ENCODE assay signal across 8 cellular contexts in genomic region chr12:127381043-127381668, GRCh38.
DNase-seq lines count a peak whose midpoint lies in the region; ATAC-seq and TF ChIP-seq lines count a peak whose summit lies in the region.

No MANE protein-coding gene starts in this region.

- no peaks in the 10 kb centered on the region for H3K36me3 ChIP-seq in RWPE2 (ENCODE audit: low read depth)

- peaks cover 10% of the 10 kb centered on the region for H3K4me1 Mint-ChIP-seq in brain

- DNase-seq in HK-2 (ENCODE audit: unreplicated experiment) (peak; percentile 62), RWPE2 (ENCODE audit: low spot score) (no peak), iris pigment epithelial cell (ENCODE audit: low read depth) (peak; percentile 16), lower leg skin (ENCODE audit: low spot score in 2 of 2) (no peak)
- peak; percentile 6 for DNase-seq in stimulated activated CD4-positive, alpha-beta T cell treated with anti-CD3 and anti-CD28 coated beads, Interleukin-4, amount 100 ng/mL, for 24 hours

- ATAC-seq in GM19043 (IDR thresholded peaks at IDR 0.05; ENCODE audit: low read depth, unreplicated experiment) (peak; percentile 92), RWPE2 (ENCODE audit: low read depth) (peak; percentile 81)

- H3K9me3 Mint-ChIP-seq in brain = peaks cover 0 to 60% (median 0%) of the 10 kb centered on the region in 5 experiments

- H3K27ac ChIP-seq in C4-2B = no peak overlapping the region
- H3K27ac ChIP-seq in RWPE2 (ENCODE audit: poor library complexity, severe bottlenecking) = no peak overlapping the region

- H3K27me3 Mint-ChIP-seq in brain = peaks cover 5% of the 10 kb centered on the region

- H3K9me3 ChIP-seq in RWPE2 (ENCODE audit: severe bottlenecking) = no peaks in the 10 kb centered on the region

- TF ChIP-seq POLR2A in lower leg skin (IDR thresholded peaks at IDR 0.05) = no peak

- TF ChIP-seq CTCF in C4-2B (conservative IDR thresholded peaks at IDR 0.05) = peak; percentile 92
- TF ChIP-seq CTCF in RWPE2 (IDR thresholded peaks at IDR 0.05; ENCODE audit: poor library complexity, severe bottlenecking) = peak; percentile 98
- TF ChIP-seq CTCF in brain (conservative IDR thresholded peaks at IDR 0.05) = peak; percentile 96 to 99
- TF ChIP-seq CTCF in lower leg skin (IDR thresholded peaks at IDR 0.05) = no peak

- 2 to 7% methylated on average over 26 to 33 of the region's 33 CpGs for WGBS in lower leg skin, 2 donors

- H3K4me3 Mint-ChIP-seq in brain = peak overlapping the region in 3 of 5 experiments; percentile 62 to 81 (median 66)

- H3K36me3 Mint-ChIP-seq in brain = no peaks in the 10 kb centered on the region

- peaks cover 11% of the 10 kb centered on the region for H3K4me1 ChIP-seq in RWPE2 (ENCODE audit: insufficient read depth, poor library complexity, severe bottlenecking)

- H3K4me3 ChIP-seq in RWPE2 (ENCODE audit: severe bottlenecking) = peak overlapping the region; percentile 22
- no peak overlapping the region for H3K4me3 ChIP-seq in lower leg skin (ENCODE audit: low read depth, poor library complexity, severe bottlenecking)

- H3K27me3 ChIP-seq in RWPE2 (ENCODE audit: insufficient read depth, poor library complexity, severe bottlenecking) = no peaks in the 10 kb centered on the region

- intact Hi-C loops in lower leg skin (cut with DNase I; ENCODE audit: low total_unique reads) = no loop called here

- no peak overlapping the region for H3K27ac Mint-ChIP-seq in brain

Comparison
In these comparisons a context has a peak if more than half of its experiments do, and no peak if none do; other contexts are left out.
1. CTCF ChIP-seq: peak in C4-2B (single experiment), RWPE2 (single experiment) and brain (2 of 2); none in lower leg skin (0 of 3).
2. DNase-seq: peak in HK-2 (single experiment), iris pigment epithelial cell (single experiment) and stimulated activated CD4-positive, alpha-beta T cell treated with anti-CD3 and anti-CD28 coated beads, Interleukin-4, amount 100 ng/mL, for 24 hours (single experiment); none in RWPE2 (single experiment) and lower leg skin (0 of 2).